8 cellular contexts compared by ENCODE assay signal in genomic region chr14:60647081-60647836, GRCh38. TPM values are rescaled to one million over a fixed set of nuclear protein-coding genes. Genes with fewer than 3 reads are reported as not detected.
A peak's percentile ranks its signal among the peaks of the same experiment; 100 is the strongest.
DNase-seq lines count a peak whose midpoint lies in the region; TF ChIP-seq lines count a peak whose summit lies in the region.

No MANE protein-coding gene starts in this region.

- H3K9ac ChIP-seq in smooth muscle cell (ENCODE audit: low read depth), result no peak overlapping the region

- H3K4me1 ChIP-seq in smooth muscle cell (ENCODE audit: low read depth) (peaks cover 28% of the 10 kb centered on the region), OCI-LY7 (ENCODE audit: insufficient read depth, low read length, poor library complexity, severe bottlenecking) (no peaks in the 10 kb centered on the region)

- peaks cover 7% of the 10 kb centered on the region for H3F3A ChIP-seq in smooth muscle cell (ENCODE audit: low read depth)

- H2AFZ ChIP-seq in smooth muscle cell (ENCODE audit: low read depth) (peak overlapping the region; percentile 60), OCI-LY7 (ENCODE audit: low read length) (no peak overlapping the region)

- no TSS peak for BruUV-seq in OCI-LY7 (replicated peaks; lab: Mats Ljungman, UMichigan)

- CTCF ChIA-PET in AG04449 (lab: Yijun Ruan, JAX), result interaction anchor here (0.8 to 2.4 kb wide), 4 partner anchors 10 to 609 kb away, joined by 3 to 14 read pairs (median 4); no protein-coding TSS in a partner anchor
- CTCF ChIA-PET in OCI-LY7 (lab: Charles Lee; ENCODE audit: unreplicated experiment), result no interaction called here

- TF ChIP-seq CTCF in AG04449 (IDR thresholded peaks at IDR 0.05; ENCODE audit: insufficient read depth, low read length, missing control alignments) (no peak), foreskin fibroblast (IDR thresholded peaks at IDR 0.05; ENCODE audit: low read depth, low read length) (no peak), smooth muscle cell (IDR thresholded peaks at IDR 0.05; ENCODE audit: borderline replicate concordance, insufficient read depth, poor library complexity, severe bottlenecking) (no peak), OCI-LY7 (conservative IDR thresholded peaks at IDR 0.05; ENCODE audit: low read length) (no peak)

- intact Hi-C loops in OCI-LY7 (cut with micrococcal nuclease; ENCODE audit: unreplicated experiment), result no loop called here

- POLR2A ChIA-PET in AG04449 (lab: Yijun Ruan, JAX), result interaction anchor here (1.2 to 1.7 kb wide), 3 partner anchors 10 to 15 kb away, joined by 4 read pairs; no protein-coding TSS in a partner anchor
- POLR2A ChIA-PET in OCI-LY7 (lab: Charles Lee), result interaction anchor here (0.6 to 0.7 kb wide), 6 partner anchors 10 to 382 kb away, joined by 3 to 6 read pairs (median 4); no protein-coding TSS in a partner anchor

- H3K27ac ChIP-seq in smooth muscle cell (ENCODE audit: low read depth) (no peak overlapping the region), OCI-LY7 (ENCODE audit: low read depth, low read length, poor library complexity, severe bottlenecking) (no peak overlapping the region)

- H3K79me2 ChIP-seq in smooth muscle cell (ENCODE audit: low read depth), result no peaks in the 10 kb centered on the region
- H3K79me2 ChIP-seq in OCI-LY7 (ENCODE audit: insufficient read depth, low read depth, low read length), result no peaks in the 10 kb centered on the region

- no peaks in the 10 kb centered on the region for H3K36me3 ChIP-seq in smooth muscle cell (ENCODE audit: low read depth)
- H3K36me3 ChIP-seq in OCI-LY7 (ENCODE audit: insufficient read depth, low read length), result no peaks in the 10 kb centered on the region

- H4K20me1 ChIP-seq in smooth muscle cell (ENCODE audit: low read depth) (no peaks in the 10 kb centered on the region), OCI-LY7 (ENCODE audit: insufficient read depth, low read length) (no peaks in the 10 kb centered on the region)

- H3K4me2 ChIP-seq in smooth muscle cell, result peak overlapping the region; percentile 90
- no peak overlapping the region; the same call in 1 of the 2 replicates for H3K4me2 ChIP-seq in OCI-LY7 (ENCODE audit: low read length)

- 3% methylated on average over 43 of the region's 43 CpGs for WGBS in smooth muscle cell (ENCODE audit: low lambda C conversion rate)

- H3K4me3 ChIP-seq in AG04449 (ENCODE audit: low read depth, low read length) (peak overlapping the region; percentile 74), foreskin fibroblast (ENCODE audit: low read depth in 1 of 2, low read length in 2 of 2) (peak overlapping the region; percentile 76 to 85), smooth muscle cell (peak overlapping the region; percentile 48), OCI-LY7 (ENCODE audit: low read depth, low read length, poor library complexity, severe bottlenecking) (no peak overlapping the region)

- peaks cover 100% of the 10 kb centered on the region for H3K27me3 ChIP-seq in smooth muscle cell (ENCODE audit: low read depth)

- H3K9me2 ChIP-seq in OCI-LY7 (ENCODE audit: insufficient read depth, low read length), result no peaks in the 10 kb centered on the region

- H3K9me3 ChIP-seq in smooth muscle cell (replicated peaks; ENCODE audit: low read depth), result no peaks in the 10 kb centered on the region
- H3K9me3 ChIP-seq in OCI-LY7 (ENCODE audit: low read length), result no peaks in the 10 kb centered on the region

- no peak for DNase-seq in AG04449 (ENCODE audit: low read depth, low spot score)
- DNase-seq in H4 (ENCODE audit: low spot score), result peak; percentile 50
- peak; percentile 11 for DNase-seq in SK-N-DZ (ENCODE audit: low spot score)
- DNase-seq in foreskin fibroblast, result peak in 1 of 2 donors; percentile 70
- DNase-seq in smooth muscle cell (lab: John Stamatoyannopoulos, UW; ENCODE audit: unreplicated experiment), result no peak
- DNase-seq in OCI-LY7 (ENCODE audit: low spot score), result no peak
- no peak for DNase-seq in hepatic stellate cell (ENCODE audit: low spot score)
- no peak for DNase-seq in putamen (ENCODE audit: low spot score)

RNA-seq across cellular contexts. Expression of gene SIX1, which starts 2.0 kb away (rescaled TPM):
- 18.4 and 23.3 TPM in 2 replicates for total RNA-seq in H4 (2014; rRNA removed; shearing (Covaris generic))
- 4.6 and 4.7 TPM in 2 replicates for polyA plus RNA-seq in SK-N-DZ (2014; cell fraction: cytosol; rRNA removed)
- 2.0 and 2.8 TPM in 2 replicates for polyA plus RNA-seq in SK-N-DZ (2014; cell fraction: nucleus; rRNA removed)
- total RNA-seq in smooth muscle cell (0.54 TPM in 1 of 2 replicates, not detected in the other), OCI-LY7 (2022) (1.6 and 2.9 TPM in 2 replicates)
- polyA plus RNA-seq in smooth muscle cell, result not detected in 2 replicates
- total RNA-seq in OCI-LY7 (2014; rRNA removed; shearing (Covaris generic)), result 0.18 and 0.35 TPM in 2 replicates

Comparison
In these comparisons a context has a peak if more than half of its experiments do, and no peak if none do; other contexts are left out.
1. DNase-seq: peak in H4 (single experiment) and SK-N-DZ (single experiment); none in AG04449 (single experiment), smooth muscle cell (single experiment), OCI-LY7 (single experiment), hepatic stellate cell (single experiment) and putamen (single experiment).